1 cellular context compared by ENCODE assay signal in the genomic region with DNA sequence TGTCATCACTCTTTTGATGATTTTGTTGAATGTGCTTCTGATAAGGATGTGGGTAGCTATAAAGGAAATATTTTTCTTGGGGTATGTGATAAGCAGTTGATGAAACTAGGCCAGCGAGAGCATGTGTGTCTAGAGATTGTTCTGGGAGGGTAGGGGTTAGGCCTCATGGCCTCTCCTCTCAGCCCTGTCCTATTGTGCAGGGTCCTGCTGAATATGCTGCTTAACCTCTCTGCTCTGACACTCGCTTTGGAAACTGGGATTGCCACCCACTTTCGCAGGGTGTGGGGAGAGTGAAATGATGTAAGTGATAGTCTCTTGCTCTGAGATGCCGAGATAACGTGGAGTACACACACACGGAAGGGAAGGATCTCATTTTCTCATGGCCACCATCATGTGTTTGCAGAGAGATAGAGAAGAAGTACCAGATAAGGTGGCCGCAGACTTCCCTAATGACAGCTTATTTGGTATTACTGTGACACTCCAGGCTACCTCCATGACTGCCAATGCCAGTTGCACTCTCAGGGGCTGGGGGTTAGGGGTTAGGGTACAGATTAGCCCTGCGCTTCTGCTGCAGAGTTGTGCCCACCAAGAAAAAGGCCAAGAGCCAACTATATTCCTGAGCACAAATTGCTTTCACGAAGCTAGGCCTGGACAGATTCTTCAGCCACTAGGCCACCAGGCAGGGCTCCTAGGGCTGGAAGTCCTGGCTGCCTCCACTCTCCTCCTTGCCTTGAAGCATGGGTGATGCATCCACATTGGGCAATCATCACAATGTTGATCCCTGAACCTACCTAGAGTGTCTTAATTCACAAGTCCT.
TF ChIP-seq lines count a peak whose summit lies in the region.

No MANE protein-coding gene starts in this region.

TF ChIP-seq in endothelial cell of umbilical vein, 7 proteins besides CTCF, POLR2A, EP300 and RAD21:
- TF ChIP-seq JUN (IDR thresholded peaks at IDR 0.05; ENCODE audit: borderline replicate concordance, insufficient read depth, insufficient read length, low read depth): no peak
- TF ChIP-seq MYC (IDR thresholded peaks at IDR 0.05; ENCODE audit: low read depth, low read length): no peak
- no peak for TF ChIP-seq EZH2 (IDR thresholded peaks at IDR 0.05; ENCODE audit: borderline replicate concordance, low read depth, low read length, severe bottlenecking)
- no peak for TF ChIP-seq POLR2AphosphoS5 (IDR thresholded peaks at IDR 0.05; ENCODE audit: insufficient read depth, low read depth, low read length)
- TF ChIP-seq, protein P1, sequence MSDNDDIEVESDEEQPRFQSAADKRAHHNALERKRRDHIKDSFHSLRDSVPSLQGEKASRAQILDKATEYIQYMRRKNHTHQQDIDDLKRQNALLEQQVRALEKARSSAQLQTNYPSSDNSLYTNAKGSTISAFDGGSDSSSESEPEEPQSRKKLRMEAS (IDR thresholded peaks at IDR 0.05; ENCODE audit: insufficient read depth, insufficient read length): no peak
- TF ChIP-seq FOS (IDR thresholded peaks at IDR 0.05; ENCODE audit: borderline replicate concordance, insufficient read depth, low read length): no peak
- TF ChIP-seq GATA2 (IDR thresholded peaks at IDR 0.05; ENCODE audit: insufficient read depth, insufficient read length, low read depth, low read length): no peak
TF ChIP-seq in endothelial cell of umbilical vein: peak in this region for 0.
